Comparison of ENCODE assay signal across 17 cellular contexts in the genomic region with DNA sequence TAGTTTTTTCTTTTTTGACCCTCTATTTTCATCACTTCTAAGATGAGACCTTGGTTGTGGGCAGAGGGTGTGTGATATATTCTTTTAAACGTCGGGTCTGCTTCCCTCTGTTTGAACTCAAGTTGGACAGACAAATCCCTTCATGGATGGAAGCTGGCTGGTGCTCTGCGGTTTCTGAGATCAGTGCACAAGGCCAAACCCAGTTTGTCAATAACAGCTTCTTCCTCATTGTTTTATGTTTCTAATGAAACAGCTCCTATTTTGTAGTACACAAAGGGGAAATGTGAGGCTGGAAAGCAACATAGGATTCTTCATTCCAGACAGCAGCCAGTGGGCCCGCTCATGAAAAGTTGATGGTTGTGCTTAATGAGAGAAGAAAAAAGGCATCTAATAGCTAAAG.
DNase-seq lines count a peak whose midpoint lies in the region; ATAC-seq and TF ChIP-seq lines count a peak whose summit lies in the region.
"Had no signal": no experiment of that assay in that cellular context is flagged by ENCODE, and none has a peak within 500 bp of the region (broad histone marks: within the 10 kb centered on the region; RNA-seq: fewer than 3 reads in every experiment).

No MANE protein-coding gene starts in this region.

- H3K36me3 Mint-ChIP-seq in activated CD4-positive, alpha-beta memory T cell treated with anti-CD3 and anti-CD28 coated beads, Interleukin-2, amount 10 ng/mL, durations not matched to agents 7 days and 5 days (ENCODE audit: low read depth) = peaks cover 21% of the 10 kb centered on the region
- H3K36me3 Mint-ChIP-seq: natural killer cell had no signal

- intact Hi-C loops in heart right ventricle (cut with DNase I) = no loop called here

- peaks cover 10% of the 10 kb centered on the region for H3K9me3 Mint-ChIP-seq in activated CD4-positive, alpha-beta memory T cell treated with anti-CD3 and anti-CD28 coated beads, Interleukin-2, amount 10 ng/mL, durations not matched to agents 7 days and 5 days
- H3K9me3 Mint-ChIP-seq: natural killer cell had no signal

- no peak for TF ChIP-seq POLR2A in GM18505 (IDR thresholded peaks at IDR 0.05; ENCODE audit: borderline replicate concordance, extremely low read depth, insufficient read depth, insufficient read length)

- peaks cover 0 to 50% (median 8%) of the 10 kb centered on the region in 9 donors for H3K4me1 ChIP-seq in heart right ventricle

- peak; percentile 79 for DNase-seq in CD1c-positive myeloid dendritic cell (ENCODE audit: extremely low spot score)
- peak; percentile 85 for DNase-seq in MV-4-11 (lab: John Stamatoyannopoulos, UW)
- peak in 3 of 61 donors; percentile 10 to 21 (median 17) for DNase-seq in caudate nucleus (lab: John Stamatoyannopoulos, UW)
- DNase-seq in putamen (ENCODE audit: low spot score) = peak; percentile 28
- DNase-seq in activated CD4-positive, alpha-beta memory T cell treated with anti-CD3 and anti-CD28 coated beads, Interleukin-2, amount 10 ng/mL, durations not matched to agents 7 days and 5 days = no peak
- DNase-seq in heart right ventricle = no peak
- no peak for DNase-seq in UCSD-AML1 (lab: John Stamatoyannopoulos, UW; ENCODE audit: unreplicated experiment)
- DNase-seq: activated CD8-positive, alpha-beta memory T cell treated with anti-CD3 and anti-CD28 coated beads for 24 hours; activated gamma-delta T cell; BE2C; left ventricle myocardium superior; natural killer cell; NCI-H1092 treated with DMSO at 0.1 percent for 48 hours; NCI-H2171 treated with DMSO at 0.1 percent for 48 hours; NK-92 treated with Interleukin-12 subunit alpha and Interleukin-12 subunit beta, amount 100 ng/mL, for 24 hours; thyroid gland had no signal

- no peak overlapping the region for H3K4me3 Mint-ChIP-seq in activated CD4-positive, alpha-beta memory T cell treated with anti-CD3 and anti-CD28 coated beads, Interleukin-2, amount 10 ng/mL, durations not matched to agents 7 days and 5 days
- H3K4me3 Mint-ChIP-seq: natural killer cell had no signal

- no peaks in the 10 kb centered on the region for H3K27me3 ChIP-seq in heart right ventricle
- H3K27me3 ChIP-seq: BE2C, thyroid gland had no signal

- POLR2A ChIA-PET in activated CD4-positive, alpha-beta memory T cell treated with anti-CD3 and anti-CD28 coated beads, Interleukin-2, amount 10 ng/mL, durations not matched to agents 7 days and 5 days (lab: Charles Lee) = no interaction called here

- no peak overlapping the region for H3K4me3 ChIP-seq in heart right ventricle
- H3K4me3 ChIP-seq: thyroid gland had no signal

- H3K4me1 Mint-ChIP-seq in activated CD4-positive, alpha-beta memory T cell treated with anti-CD3 and anti-CD28 coated beads, Interleukin-2, amount 10 ng/mL, durations not matched to agents 7 days and 5 days = peaks cover 35% of the 10 kb centered on the region

- ATAC-seq in heart right ventricle (no peak), GM18505 (IDR thresholded peaks at IDR 0.05; ENCODE audit: unreplicated experiment) (no peak)
- ATAC-seq: left ventricle myocardium superior, natural killer cell had no signal

- H3K27ac ChIP-seq in caudate nucleus (ENCODE audit: low read depth, low read length) (peak overlapping the region; percentile 9), heart right ventricle (peak overlapping the region in 1 of 10 donors; percentile 33)
- H3K27ac ChIP-seq: thyroid gland had no signal

- TF ChIP-seq CTCF in heart right ventricle (IDR thresholded peaks at IDR 0.05) = no peak

- H3K27me3 Mint-ChIP-seq in activated CD4-positive, alpha-beta memory T cell treated with anti-CD3 and anti-CD28 coated beads, Interleukin-2, amount 10 ng/mL, durations not matched to agents 7 days and 5 days = no peaks in the 10 kb centered on the region

- WGBS in heart right ventricle, 2 donors = 82 to 88% methylated on average over 4 of the region's 4 CpGs

- H3K27ac Mint-ChIP-seq in activated CD4-positive, alpha-beta memory T cell treated with anti-CD3 and anti-CD28 coated beads, Interleukin-2, amount 10 ng/mL, durations not matched to agents 7 days and 5 days = no peak overlapping the region
- H3K27ac Mint-ChIP-seq: natural killer cell had no signal

- no peaks in the 10 kb centered on the region for H3K36me3 ChIP-seq in heart right ventricle
- H3K36me3 ChIP-seq: BE2C, thyroid gland had no signal

- CTCF ChIA-PET in activated CD4-positive, alpha-beta memory T cell treated with anti-CD3 and anti-CD28 coated beads, Interleukin-2, amount 10 ng/mL, durations not matched to agents 7 days and 5 days (lab: Charles Lee) = no interaction called here

- H3K9me3 ChIP-seq in heart right ventricle = peaks cover 0 to 9% (median 0%) of the 10 kb centered on the region in 11 donors
- H3K9me3 ChIP-seq: BE2C, thyroid gland had no signal

Comparison
In these comparisons a context has a peak if more than half of its experiments do, and no peak if none do; other contexts are left out.
1. DNase-seq: peak in CD1c-positive myeloid dendritic cell (single experiment), MV-4-11 (single experiment) and putamen (single experiment); none in activated CD4-positive, alpha-beta memory T cell treated with anti-CD3 and anti-CD28 coated beads, Interleukin-2, amount 10 ng/mL, durations not matched to agents 7 days and 5 days (single experiment), heart right ventricle (0 of 2) and UCSD-AML1 (single experiment).